18 cellular contexts compared by ENCODE assay signal in genomic region chr6:13611715-13612114, GRCh38. TPM values are rescaled to one million over a fixed set of nuclear protein-coding genes. Genes with fewer than 3 reads are reported as not detected.
DNase-seq lines count a peak whose midpoint lies in the region; ATAC-seq and TF ChIP-seq lines count a peak whose summit lies in the region.
"Had no signal": no experiment of that assay in that cellular context is flagged by ENCODE, and none has a peak within 500 bp of the region (broad histone marks: within the 10 kb centered on the region; RNA-seq: fewer than 3 reads in every experiment).

No MANE protein-coding gene starts in this region.

- ATAC-seq in stimulated activated naive CD8-positive, alpha-beta T cell treated with anti-CD3 and anti-CD28 coated beads, Interleukin-15, Interleukin-2, amounts not matched to agents 100 U/mL and 50 U/mL, for 24 hours, result no peak
- ATAC-seq in HG02973 (IDR thresholded peaks at IDR 0.05; ENCODE audit: unreplicated experiment), result no peak
- ATAC-seq: esophagus mucosa had no signal

- WGBS in lower leg skin, 2 donors, result 78 to 86% methylated on average over 4 of the region's 4 CpGs

- intact Hi-C loops in lower leg skin (cut with DNase I; ENCODE audit: low total_unique reads), result loop anchor here (10.0 kb wide), 1 partner anchor 93 kb away; no protein-coding TSS in a partner anchor

- H3K27ac Mint-ChIP-seq in stimulated activated naive CD8-positive, alpha-beta T cell treated with anti-CD3 and anti-CD28 coated beads, Interleukin-15, Interleukin-2, amounts not matched to agents 100 ng/mL and 50 ng/mL, for 24 hours, result peak overlapping the region; percentile 9
- peak overlapping the region; percentile 19 for H3K27ac Mint-ChIP-seq in chondrocyte (ENCODE audit: unreplicated experiment)
- H3K27ac Mint-ChIP-seq: progenitor cell of endocrine pancreas had no signal

- H3K36me3 Mint-ChIP-seq in stimulated activated naive CD8-positive, alpha-beta T cell treated with anti-CD3 and anti-CD28 coated beads, Interleukin-15, Interleukin-2, amounts not matched to agents 100 ng/mL and 50 ng/mL, for 24 hours (ENCODE audit: low read depth), result peaks cover 23% of the 10 kb centered on the region
- no peaks in the 10 kb centered on the region for H3K36me3 Mint-ChIP-seq in chondrocyte (ENCODE audit: low read depth)

- TF ChIP-seq CTCF in chondrocyte (IDR thresholded peaks at IDR 0.05), result no peak
- TF ChIP-seq CTCF in lower leg skin (IDR thresholded peaks at IDR 0.05), result no peak

- no peak for TF ChIP-seq POLR2A in lower leg skin (IDR thresholded peaks at IDR 0.05)

- H3K9me3 Mint-ChIP-seq in stimulated activated naive CD8-positive, alpha-beta T cell treated with anti-CD3 and anti-CD28 coated beads, Interleukin-15, Interleukin-2, amounts not matched to agents 100 ng/mL and 50 ng/mL, for 24 hours, result no peaks in the 10 kb centered on the region
- no peaks in the 10 kb centered on the region for H3K9me3 Mint-ChIP-seq in chondrocyte (ENCODE audit: low read depth)

- H3K27me3 Mint-ChIP-seq in stimulated activated naive CD8-positive, alpha-beta T cell treated with anti-CD3 and anti-CD28 coated beads, Interleukin-15, Interleukin-2, amounts not matched to agents 100 ng/mL and 50 ng/mL, for 24 hours, result no peaks in the 10 kb centered on the region
- no peaks in the 10 kb centered on the region for H3K27me3 Mint-ChIP-seq in chondrocyte (ENCODE audit: low read depth)
- H3K27me3 Mint-ChIP-seq: progenitor cell of endocrine pancreas had no signal

- peaks cover 33% of the 10 kb centered on the region for H3K4me1 Mint-ChIP-seq in stimulated activated naive CD8-positive, alpha-beta T cell treated with anti-CD3 and anti-CD28 coated beads, Interleukin-15, Interleukin-2, amounts not matched to agents 100 ng/mL and 50 ng/mL, for 24 hours (ENCODE audit: low read depth)
- H3K4me1 Mint-ChIP-seq in chondrocyte (ENCODE audit: low read depth), result peaks cover 30% of the 10 kb centered on the region

- no peak for DNase-seq in stimulated activated naive CD8-positive, alpha-beta T cell treated with anti-CD3 and anti-CD28 coated beads, Interleukin-15, Interleukin-2, amounts not matched to agents 100 U/mL and 50 U/mL, for 24 hours
- peak; percentile 90 for DNase-seq in RPMI8226
- DNase-seq in chondrocyte (ENCODE audit: low spot score), result no peak
- no peak for DNase-seq in NCI-H187 treated with DMSO at 0.1 percent for 48 hours (lab: John Stamatoyannopoulos, UW)
- DNase-seq in SW480 (ENCODE audit: low spot score), result no peak
- DNase-seq in lower leg skin (ENCODE audit: low spot score in 2 of 2), result no peak
- DNase-seq: activated effector memory CD4-positive, alpha-beta T cell treated with Interleukin-2 at 50 U/mL for 16 hours; BE2C; H7; NCI-H1417; NCI-H524 treated with DMSO at 0.1 percent for 48 hours; SHP77; stimulated activated CD4-positive, alpha-beta T cell treated with anti-CD3 and anti-CD28 coated beads, Interleukin-2, amount 100 ng/mL, for 48 hours; WERI-Rb-1 had no signal

- H3K4me3 ChIP-seq in lower leg skin (ENCODE audit: low read depth, poor library complexity, severe bottlenecking), result no peak overlapping the region

- peak overlapping the region; percentile 7 for H3K4me3 Mint-ChIP-seq in stimulated activated naive CD8-positive, alpha-beta T cell treated with anti-CD3 and anti-CD28 coated beads, Interleukin-15, Interleukin-2, amounts not matched to agents 100 ng/mL and 50 ng/mL, for 24 hours
- no peak overlapping the region for H3K4me3 Mint-ChIP-seq in chondrocyte (ENCODE audit: unreplicated experiment)

RNA-seq across cellular contexts. Expression of gene NOL7, which starts 3.4 kb away (rescaled TPM):
- total RNA-seq in chondrocyte, result 49.1 to 60.4 TPM (median 49.3 TPM) in 3 replicates
- 10 to 100 TPM; 54.7 to 77.2 (median 66.7) TPM for total RNA-seq in lower leg skin

RNA-seq across cellular contexts. Expression of gene SIRT5, which starts 37.3 kb away (rescaled TPM):
- total RNA-seq in chondrocyte, result 8.0 to 9.6 TPM (median 8.6 TPM) in 3 replicates
- 10 to 100 TPM in 1 of 4 donors, 1 to 10 TPM in 3; 5.5 to 12.7 (median 5.9) TPM for total RNA-seq in lower leg skin
